Comparison of ENCODE assay signal across 8 cellular contexts in genomic region chr7:73234994-73235717, GRCh38.
DNase-seq lines count a peak whose midpoint lies in the region; ATAC-seq and TF ChIP-seq lines count a peak whose summit lies in the region.
"Not testable (repeated sequence)": the region's sequence is repeated elsewhere in the genome, so short reads cannot be mapped to it uniquely, and the experiment has no call there.

No MANE protein-coding gene starts in this region.

- DNase-seq in activated CD4-positive, alpha-beta T cell treated with anti-CD3 and anti-CD28 coated beads, Interleukin-2, amount 50 U/mL, for 4 hours = peak; percentile 88 to 90
- not testable (repeated sequence) for DNase-seq in astrocyte of the spinal cord (ENCODE audit: low read depth, low spot score); iPS DF 6.9 (ENCODE audit: low read depth, low spot score)
- DNase-seq in stomach = peak; percentile 94

- in situ Hi-C loops in astrocyte of the spinal cord (cut with HindIII; ENCODE audit: low sequenced_read_pairs) = not testable (repeated sequence)

- intact Hi-C loops in stomach (cut with DNase I; ENCODE audit: low total_unique reads) = not testable (repeated sequence)

- H3K27ac ChIP-seq in iPS DF 6.9 (ENCODE audit: low read length); stomach: not testable (repeated sequence)

- H3K4me2 ChIP-seq in skeletal muscle satellite cell (ENCODE audit: low read length) = peak overlapping the region; percentile 69

- not testable (repeated sequence) for H3K9ac ChIP-seq in skeletal muscle satellite cell (ENCODE audit: low read depth, low read length)

- not testable (repeated sequence) for H3K36me3 ChIP-seq in iPS DF 6.9 (ENCODE audit: control insufficient read depth, insufficient read depth, low read length); skeletal muscle satellite cell (ENCODE audit: insufficient read depth, low read length); stomach

- not testable (repeated sequence) for H3K4me1 ChIP-seq in iPS DF 6.9 (ENCODE audit: control insufficient read depth, insufficient read depth, low read length); skeletal muscle satellite cell (ENCODE audit: control insufficient read depth, insufficient read depth, low read length); stomach

- H3K9me3 ChIP-seq in iPS DF 6.9 (ENCODE audit: control insufficient read depth, insufficient read depth, low read length); skeletal muscle satellite cell (replicated peaks; ENCODE audit: low read length); stomach: not testable (repeated sequence)

- no CpG with 5 or more reads among the region's 72 CpGs for WGBS in iPS DF 6.9 (ENCODE audit: insufficient coverage, insufficient read length)
- 0 to 2% (median 1%) methylated on average over 9 to 15 of the region's 72 CpGs; no CpG with 5 or more reads in 2 of the 5 donors for WGBS in stomach, 5 donors

- H3K27me3 ChIP-seq in iPS DF 6.9 (ENCODE audit: control insufficient read depth, insufficient read depth, low read length); skeletal muscle satellite cell (ENCODE audit: control insufficient read depth, insufficient read depth, low read length); stomach: not testable (repeated sequence)

- not testable (repeated sequence) for TF ChIP-seq CTCF in astrocyte of the spinal cord (IDR thresholded peaks at IDR 0.05; ENCODE audit: low read depth, low read length); stomach (IDR thresholded peaks at IDR 0.05)

- not testable (repeated sequence) for TF ChIP-seq EP300 in stomach (IDR thresholded peaks at IDR 0.05)

- ATAC-seq in GM18861 (IDR thresholded peaks at IDR 0.05; ENCODE audit: unreplicated experiment) (peak; percentile 79), HG02571 (IDR thresholded peaks at IDR 0.05; ENCODE audit: unreplicated experiment) (peak; percentile 90), HG03565 (IDR thresholded peaks at IDR 0.05; ENCODE audit: unreplicated experiment) (peak; percentile 80)

- not testable (repeated sequence) for TF ChIP-seq POLR2A in stomach (IDR thresholded peaks at IDR 0.05)

- H3K4me3 ChIP-seq in astrocyte of the spinal cord (ENCODE audit: low read depth, low read length) = peak overlapping the region; percentile 24
- H3K4me3 ChIP-seq in iPS DF 6.9 (ENCODE audit: low read length) = peak overlapping the region; percentile 50; the same call in 1 of the 2 replicates
- peak overlapping the region; percentile 55 for H3K4me3 ChIP-seq in skeletal muscle satellite cell (ENCODE audit: low read length)
- H3K4me3 ChIP-seq in stomach = peak overlapping the region; percentile 24 to 40 (median 36)
